Comparison of ENCODE assay signal across 11 cellular contexts in genomic region chr5:143812085-143812705, GRCh38. TPM values are rescaled to one million over a fixed set of nuclear protein-coding genes. Genes with fewer than 3 reads are reported as not detected.
DNase-seq lines count a peak whose midpoint lies in the region; ATAC-seq and TF ChIP-seq lines count a peak whose summit lies in the region.
"Had no signal": no experiment of that assay in that cellular context is flagged by ENCODE, and none has a peak within 500 bp of the region (broad histone marks: within the 10 kb centered on the region; RNA-seq: fewer than 3 reads in every experiment).

Gene HMHB1 (plus strand): TSS chr5:143812161.

- H4K20me1 ChIP-seq in fibroblast of lung (ENCODE audit: control insufficient read depth, extremely low read depth, insufficient read depth, low read length): no peaks in the 10 kb centered on the region

- peak; percentile 43 for ATAC-seq in GM21381 (IDR thresholded peaks at IDR 0.05; ENCODE audit: unreplicated experiment)
- ATAC-seq in GM18867 (IDR thresholded peaks at IDR 0.05; ENCODE audit: unreplicated experiment): no peak
- no peak for ATAC-seq in HG02870 (IDR thresholded peaks at IDR 0.05; ENCODE audit: unreplicated experiment)

- H3K27me3 ChIP-seq in fibroblast of lung (ENCODE audit: control insufficient read depth, insufficient read depth, low read length): no peaks in the 10 kb centered on the region

- DNase-seq in NCI-H1694 (lab: John Stamatoyannopoulos, UW) (peak; percentile 38), fibroblast of lung (ENCODE audit: low read depth in 2 of 2) (no peak), GF-D8 (lab: John Stamatoyannopoulos, UW) (no peak), ureter (ENCODE audit: low spot score) (no peak)
- DNase-seq: hypothalamus, NCI-H510A, occipital lobe had no signal

- H3K79me2 ChIP-seq in fibroblast of lung (ENCODE audit: control insufficient read depth, insufficient read depth, low read length): no peaks in the 10 kb centered on the region

- no peak for TF ChIP-seq CTCF in fibroblast of lung (conservative IDR thresholded peaks at IDR 0.05 in 1 of 2, IDR thresholded peaks at IDR 0.05 in 1 of 2; ENCODE audit: low read depth in 1 of 2, low read length in 2 of 2)

- H3K36me3 ChIP-seq in fibroblast of lung (ENCODE audit: control insufficient read depth, insufficient read depth, low read length): no peaks in the 10 kb centered on the region

- H2AFZ ChIP-seq in fibroblast of lung (ENCODE audit: low read length): peak within 1 kb of the TSS; percentile 2

- H3K27ac ChIP-seq in fibroblast of lung (ENCODE audit: insufficient read depth, low read length): no peak within 1 kb of the TSS

- no peak within 1 kb of the TSS for H3K4me2 ChIP-seq in fibroblast of lung (ENCODE audit: extremely low read depth, insufficient read depth, low read length)

- H3K4me3 ChIP-seq in GM08714 (ENCODE audit: low read length) (peak within 1 kb of the TSS; percentile 40; the same call in 1 of the 2 replicates), fibroblast of lung (replicated peaks in 1 of 4; ENCODE audit: control extremely low read depth in 1 of 4, insufficient read depth in 1 of 4, low read depth in 3 of 4, low read length in 4 of 4) (no peak within 1 kb of the TSS)

- H3K9me3 ChIP-seq in fibroblast of lung (ENCODE audit: control insufficient read depth, insufficient read depth, low read depth, low read length): no peaks in the 10 kb centered on the region

- H3K4me1 ChIP-seq in fibroblast of lung (ENCODE audit: control insufficient read depth, extremely low read depth, insufficient read depth, low read length): no peaks in the 10 kb centered on the region

- H3K9ac ChIP-seq in fibroblast of lung (ENCODE audit: insufficient read depth, low read length): no peak within 1 kb of the TSS

RNA-seq across cellular contexts. Expression of gene HMHB1, which starts in this region (rescaled TPM):
- total RNA-seq in fibroblast of lung (not detected in 2 replicates), ureter (not detected)
- polyA plus RNA-seq in fibroblast of lung: not detected in 2 replicates
- not detected in 2 replicates for polyA plus RNA-seq in fibroblast of lung (2012)
- not detected in 2 replicates for polyA minus RNA-seq in fibroblast of lung (ENCODE audit: low replicate concordance)
- total RNA-seq: occipital lobe had no signal
